ENCODE assay signal across 7 cellular contexts in the genomic region with DNA sequence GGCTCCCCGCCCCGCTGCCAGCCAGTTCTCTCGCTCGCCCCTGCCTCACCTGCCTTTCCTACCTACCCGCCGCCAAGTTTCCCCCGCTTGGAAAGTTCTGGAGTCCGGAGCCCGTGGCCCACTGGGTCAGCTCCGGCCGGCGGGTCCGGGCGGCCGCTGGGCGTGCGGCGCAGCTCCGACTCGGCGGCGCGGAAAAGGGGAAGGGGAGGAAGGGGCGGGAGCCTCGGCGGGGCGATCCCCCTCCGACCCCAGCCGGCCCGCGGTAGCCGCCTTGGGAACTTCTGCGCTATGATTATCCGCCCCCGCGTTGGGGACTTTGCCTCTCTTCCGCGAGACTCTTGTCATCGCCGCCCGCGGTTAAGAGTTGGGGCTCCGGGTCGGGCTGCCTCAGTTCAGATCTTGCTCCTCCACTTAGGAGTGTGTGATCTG.
DNase-seq lines count a peak whose midpoint lies in the region; ATAC-seq and TF ChIP-seq lines count a peak whose summit lies in the region.

No MANE protein-coding gene starts in this region.

- H3K4me3 ChIP-seq in astrocyte of the cerebellum (ENCODE audit: low read depth, low read length): peak overlapping the region; percentile 61

- DNase-seq in T follicular helper cell (ENCODE audit: low read depth): peak; percentile 21
- DNase-seq in astrocyte of the cerebellum (ENCODE audit: low read depth): no peak
- DNase-seq in islet precursor cell: peak; percentile 56
- DNase-seq in stimulated activated CD4-positive, alpha-beta T cell treated with anti-CD3 and anti-CD28 coated beads, Interleukin-2, amount 100 ng/mL, for 24 hours: peak; percentile 77 to 81
- DNase-seq in OCI-M2 (lab: John Stamatoyannopoulos, UW; ENCODE audit: unreplicated experiment): no peak

- no peak for TF ChIP-seq CTCF in astrocyte of the cerebellum (IDR thresholded peaks at IDR 0.05; ENCODE audit: low read depth, low read length, missing control alignments)

- ATAC-seq in GM19025 (IDR thresholded peaks at IDR 0.05; ENCODE audit: low read depth, unreplicated experiment) (peak; percentile 9), HG03066 (IDR thresholded peaks at IDR 0.05; ENCODE audit: low read depth, unreplicated experiment) (peak; percentile 20)

- in situ Hi-C loops in astrocyte of the cerebellum (cut with HindIII; ENCODE audit: low sequenced_read_pairs): no loop called here

Comparison
In these comparisons a context has a peak if more than half of its experiments do, and no peak if none do; other contexts are left out.
1. DNase-seq: peak in T follicular helper cell (single experiment), islet precursor cell (single experiment) and stimulated activated CD4-positive, alpha-beta T cell treated with anti-CD3 and anti-CD28 coated beads, Interleukin-2, amount 100 ng/mL, for 24 hours (2 of 2); none in astrocyte of the cerebellum (single experiment) and OCI-M2 (single experiment).